ENCODE assay signal across 19 cellular contexts in the genomic region with DNA sequence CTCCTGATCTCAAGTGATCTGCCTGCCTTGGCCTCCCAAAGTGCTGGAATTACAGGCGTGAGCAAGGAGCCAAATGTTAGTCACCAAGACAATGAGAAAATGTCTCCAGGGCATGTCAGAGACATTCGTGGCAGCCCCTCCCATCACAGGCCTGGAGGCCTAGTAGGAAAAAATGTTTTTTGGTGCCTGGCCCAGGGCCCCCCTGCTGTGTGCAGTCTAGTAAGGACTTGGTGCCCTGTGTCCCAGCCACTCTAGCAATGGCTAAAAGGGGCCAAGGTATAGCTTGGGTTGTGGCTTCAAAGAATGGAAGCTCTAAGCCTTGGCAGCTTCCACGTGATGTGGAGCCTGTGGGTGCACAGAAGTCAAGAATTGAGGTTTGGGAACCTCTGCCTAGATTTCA. TPM values are rescaled to one million over a fixed set of nuclear protein-coding genes. Genes with fewer than 3 reads are reported as not detected.
DNase-seq lines count a peak whose midpoint lies in the region; ATAC-seq, FAIRE-seq and TF ChIP-seq lines count a peak whose summit lies in the region.
"Had no signal": no experiment of that assay in that cellular context is flagged by ENCODE, and none has a peak within 500 bp of the region (broad histone marks: within the 10 kb centered on the region; RNA-seq: fewer than 3 reads in every experiment).

No MANE protein-coding gene starts in this region.

- no peak overlapping the region for H2BK20ac ChIP-seq in H1 (ENCODE audit: low read length)

- POLR2A ChIA-PET in HEK293 (lab: Yijun Ruan, JAX): no interaction called here
- POLR2A ChIA-PET in H1 (lab: Charles Lee; ENCODE audit: partially characterized antibody): no interaction called here

- H3K27ac ChIP-seq in HEK293 (ENCODE audit: extremely low read depth, low read depth, low read length) (no peak overlapping the region), H1 (ENCODE audit: low read depth, low read length) (no peak overlapping the region)
- H3K27ac ChIP-seq: BLaER1 treated with 17β-estradiol and CSF1 and Interleukin-3, amounts not matched to agents 10 nM and 100 nM; C4-2B had no signal

- DNase-seq in H1 (ENCODE audit: low read depth in 1 of 2, low spot score in 2 of 2) (no peak), MV-4-11 (lab: John Stamatoyannopoulos, UW) (no peak)
- DNase-seq in stimulated activated naive CD8-positive, alpha-beta T cell treated with anti-CD3 and anti-CD28 coated beads, Interleukin-15, Interleukin-2, amounts not matched to agents 100 U/mL and 50 U/mL, for 24 hours: no peak
- DNase-seq: 8988T; AML-193; Caco-2; Calu3; CD4-positive, alpha-beta T cell; CD8-positive, alpha-beta T cell; DMS79 treated with DMSO at 0.1 percent for 48 hours; GF-D8 had no signal

- no peak overlapping the region for H3K23ac ChIP-seq in H1 (ENCODE audit: insufficient read length)

- TF ChIP-seq CTCF in HEK293 (tag by site-specific recombination; IDR thresholded peaks at IDR 0.05) (no peak), H1 (IDR thresholded peaks at IDR 0.05; ENCODE audit: control extremely low read depth in 1 of 3, insufficient read depth in 1 of 3, low read depth in 1 of 3, low read length in 3 of 3) (no peak)

- H3K79me1 ChIP-seq in H1 (ENCODE audit: low read depth, low read length): no peaks in the 10 kb centered on the region

- CTCF ChIA-PET in HEK293 (lab: Yijun Ruan, JAX) (interaction anchor here (0.7 kb wide), 1 partner anchor 76 kb away, joined by 3 read pairs; no protein-coding TSS in a partner anchor), H1 (lab: Charles Lee; ENCODE audit: partially characterized antibody) (no interaction called here)

- ATAC-seq in stimulated activated naive CD8-positive, alpha-beta T cell treated with anti-CD3 and anti-CD28 coated beads, Interleukin-15, Interleukin-2, amounts not matched to agents 100 U/mL and 50 U/mL, for 24 hours: no peak
- ATAC-seq in HG03571 (IDR thresholded peaks at IDR 0.05; ENCODE audit: unreplicated experiment): no peak
- ATAC-seq: CD8-positive, alpha-beta T cell had no signal

- no peak for FAIRE-seq in H1 (lab: Jason Lieb, UNC)
- FAIRE-seq: A204.1, G401.6, GM12891, GM19239 had no signal

- H2BK120ac ChIP-seq in H1 (replicated peaks; ENCODE audit: low read depth, low read length): no peak overlapping the region

- H3K4me1 ChIP-seq in HEK293 (ENCODE audit: control insufficient read depth, insufficient read depth, low read length) (no peaks in the 10 kb centered on the region), H1 (replicated peaks in 1 of 4; ENCODE audit: control insufficient read depth in 3 of 4, insufficient read depth in 4 of 4, low read length in 3 of 4) (no peaks in the 10 kb centered on the region)
- H3K4me1 ChIP-seq: BLaER1 treated with 17β-estradiol and CSF1 and Interleukin-3, amounts not matched to agents 10 nM and 100 nM; Caco-2 had no signal

- H4K20me1 ChIP-seq in H1 (replicated peaks in 1 of 2; ENCODE audit: control insufficient read depth in 1 of 2, insufficient read depth in 2 of 2, low read length in 2 of 2): peaks cover 0 to 2% of the 10 kb centered on the region in 2 experiments
- H4K20me1 ChIP-seq: BLaER1 treated with 17β-estradiol and CSF1 and Interleukin-3, amounts not matched to agents 10 nM and 100 nM had no signal

- TF ChIP-seq POLR2A in H1 (IDR thresholded peaks at IDR 0.05; ENCODE audit: control extremely low read depth in 1 of 2, low read depth in 2 of 2, low read length in 2 of 2): no peak

- H3K4ac ChIP-seq in H1 (replicated peaks; ENCODE audit: insufficient read length, low read depth, low read length): no peak overlapping the region

- H2BK15ac ChIP-seq in H1 (ENCODE audit: low read length): no peak overlapping the region

- no peak overlapping the region for H3K4me2 ChIP-seq in H1 (ENCODE audit: insufficient read depth in 1 of 2, low read depth in 2 of 2, low read length in 2 of 2)
- H3K4me2 ChIP-seq: BLaER1 treated with 17β-estradiol and CSF1 and Interleukin-3, amounts not matched to agents 10 nM and 100 nM had no signal

- no peak overlapping the region for H2AFZ ChIP-seq in H1 (ENCODE audit: low read length)

- no peak overlapping the region for H3K56ac ChIP-seq in H1 (replicated peaks; ENCODE audit: insufficient read length, low read depth, low read length)

- no peak for TF ChIP-seq EP300 in H1 (IDR thresholded peaks at IDR 0.05; ENCODE audit: borderline replicate concordance in 1 of 2, low read depth in 2 of 2, low read length in 2 of 2)

- H3K14ac ChIP-seq in H1 (ENCODE audit: insufficient read length): no peak overlapping the region

- H2BK12ac ChIP-seq in H1 (ENCODE audit: low read depth, low read length): no peak overlapping the region

- H3K79me2 ChIP-seq in H1 (ENCODE audit: control insufficient read depth in 1 of 2, insufficient read depth in 2 of 2, low read length in 2 of 2): no peaks in the 10 kb centered on the region

- H3K9ac ChIP-seq in H1 (replicated peaks in 1 of 4; ENCODE audit: extremely low read depth in 1 of 4, low read depth in 3 of 4, low read length in 3 of 4): no peak overlapping the region
- H3K9ac ChIP-seq: BLaER1 treated with 17β-estradiol and CSF1 and Interleukin-3, amounts not matched to agents 10 nM and 100 nM had no signal

- no peak overlapping the region for H3K18ac ChIP-seq in H1 (ENCODE audit: extremely low read depth, low read length)

- no peak overlapping the region for H2AK5ac ChIP-seq in H1 (ENCODE audit: low read depth, low read length)

- H3K36me3 ChIP-seq in HEK293 (ENCODE audit: control insufficient read depth in 2 of 2, insufficient read depth in 1 of 2, low read length in 2 of 2) (no peaks in the 10 kb centered on the region), H1 (ENCODE audit: control insufficient read depth in 2 of 4, insufficient read depth in 4 of 4, low read length in 3 of 4) (no peaks in the 10 kb centered on the region)

- WGBS in H1 (ENCODE audit: extremely low coverage in 1 of 2, insufficient coverage in 1 of 2, insufficient read length in 1 of 2, insufficient replicate concordance in 2 of 2, low coverage in 1 of 2, low lambda C conversion rate in 2 of 2, missing lambda C conversion rate in 1 of 2), 2 experiments: 88% methylated on average over 3 of the region's 3 CpGs; no CpG with 5 or more reads in 1 of the 2 experiments

- no peaks in the 10 kb centered on the region for H3K27me3 ChIP-seq in H1 (replicated peaks in 1 of 4; ENCODE audit: control insufficient read depth in 3 of 4, extremely low read depth in 1 of 4, insufficient read depth in 3 of 4, low read length in 3 of 4)
- H3K27me3 ChIP-seq: BLaER1 treated with 17β-estradiol and CSF1 and Interleukin-3, amounts not matched to agents 10 nM and 100 nM had no signal

- no peak for TF ChIP-seq RAD21 in H1 (IDR thresholded peaks at IDR 0.05 in 1 of 2, conservative IDR thresholded peaks at IDR 0.05 in 1 of 2; ENCODE audit: low read depth in 2 of 2, low read length in 2 of 2)

- no peak overlapping the region for H4K5ac ChIP-seq in H1 (ENCODE audit: insufficient read length, low read depth, low read length)

- H3K9me3 ChIP-seq in HEK293 (ENCODE audit: control insufficient read depth, insufficient read depth, low read depth, low read length) (no peaks in the 10 kb centered on the region), H1 (ENCODE audit: insufficient read depth in 2 of 2, low read depth in 1 of 2, low read length in 1 of 2) (peaks cover 15 to 17% of the 10 kb centered on the region in 2 experiments)
- H3K9me3 ChIP-seq: Caco-2 had no signal

- H3K4me3 ChIP-seq in HEK293 (ENCODE audit: low read depth, low read length) (no peak overlapping the region), H1 (ENCODE audit: extremely low read depth in 1 of 4, insufficient read depth in 2 of 4, low read depth in 3 of 4, low read length in 4 of 4) (no peak overlapping the region)
- H3K4me3 ChIP-seq: BLaER1 treated with 17β-estradiol and CSF1 and Interleukin-3, amounts not matched to agents 10 nM and 100 nM had no signal

- no peak overlapping the region for H4K91ac ChIP-seq in H1 (replicated peaks; ENCODE audit: insufficient read length, low read length)

- H4K8ac ChIP-seq in H1 (ENCODE audit: extremely low read depth, insufficient read depth, low read length): no peak overlapping the region; the same call in 1 of the 2 replicates

- no peak overlapping the region for H2BK5ac ChIP-seq in H1 (ENCODE audit: low read depth, low read length)

- H3K23me2 ChIP-seq in H1 (ENCODE audit: low read depth, low read length): no peaks in the 10 kb centered on the region

RNA-seq across cellular contexts. Expression of gene TXNL4A, which starts 12.5 kb away (rescaled TPM):
- 160 and 169 TPM in 2 replicates for total RNA-seq in H1 (2021; fragmentation: NEBNext Ultra II Directional; extraction: Animal tissue kit (Norgen Biotek cat#: 25700))
- polyA plus RNA-seq in H1 (2011; rRNA removed): 181 and 197 TPM in 2 replicates
- 144 TPM for polyA plus RNA-seq in H1 (2011; cell fraction: cytosol; rRNA removed)
- polyA plus RNA-seq in H1 (2011; cell fraction: nucleus; rRNA removed): 89.2 TPM
- polyA plus RNA-seq in H1 (2012, experiment 1 of 2): 150 to 155 TPM (median 153 TPM) in 4 replicates
- polyA plus RNA-seq in H1 (2012, experiment 2 of 2): 187 TPM
- polyA plus RNA-seq in H1 (2013, experiment 1 of 2): 133 TPM
- 141 TPM for polyA plus RNA-seq in H1 (2013, experiment 2 of 2)
- 35.3 and 42.5 TPM in 2 replicates for polyA minus RNA-seq in H1 (2011; rRNA and poly(A)+ RNA removed)
- polyA minus RNA-seq in H1 (2011; cell fraction: cytosol; rRNA and poly(A)+ RNA removed): 59.7 TPM
- 33.6 TPM for polyA minus RNA-seq in H1 (2011; cell fraction: nucleus; rRNA and poly(A)+ RNA removed)

RNA-seq across cellular contexts. Expression of gene RBFA, which starts 33.4 kb away (rescaled TPM):
- total RNA-seq in H1 (2021; fragmentation: NEBNext Ultra II Directional; extraction: Animal tissue kit (Norgen Biotek cat#: 25700)): 27.6 and 29.5 TPM in 2 replicates
- 18.5 and 19.2 TPM in 2 replicates for polyA plus RNA-seq in H1 (2011; rRNA removed)
- polyA plus RNA-seq in H1 (2011; cell fraction: cytosol; rRNA removed): 24.9 TPM
- polyA plus RNA-seq in H1 (2011; cell fraction: nucleus; rRNA removed): 27.0 TPM
- 27.3 to 30.1 TPM (median 28.5 TPM) in 4 replicates for polyA plus RNA-seq in H1 (2012, experiment 1 of 2)
- 20.0 TPM for polyA plus RNA-seq in H1 (2012, experiment 2 of 2)
- 21.2 TPM for polyA plus RNA-seq in H1 (2013, experiment 1 of 2)
- 20.0 TPM for polyA plus RNA-seq in H1 (2013, experiment 2 of 2)
- 19.3 and 19.9 TPM in 2 replicates for polyA minus RNA-seq in H1 (2011; rRNA and poly(A)+ RNA removed)
- polyA minus RNA-seq in H1 (2011; cell fraction: cytosol; rRNA and poly(A)+ RNA removed): 7.3 TPM
- polyA minus RNA-seq in H1 (2011; cell fraction: nucleus; rRNA and poly(A)+ RNA removed): 37.4 TPM

RNA-seq across cellular contexts. Expression of gene HSBP1L1, which starts 36.4 kb away (rescaled TPM):
- 0.69 and 1.0 TPM in 2 replicates for total RNA-seq in H1 (2021; fragmentation: NEBNext Ultra II Directional; extraction: Animal tissue kit (Norgen Biotek cat#: 25700))
- polyA plus RNA-seq in H1 (2011; rRNA removed): 1.3 and 1.4 TPM in 2 replicates
- 1.8 TPM for polyA plus RNA-seq in H1 (2011; cell fraction: cytosol; rRNA removed)
- 1.5 TPM for polyA plus RNA-seq in H1 (2011; cell fraction: nucleus; rRNA removed)
- polyA plus RNA-seq in H1 (2012, experiment 1 of 2): 2.7 to 4.2 TPM (median 4.0 TPM) in 4 replicates
- polyA plus RNA-seq in H1 (2012, experiment 2 of 2): 1.6 TPM
- polyA plus RNA-seq in H1 (2013, experiment 1 of 2): 1.1 TPM
- 1.3 TPM for polyA plus RNA-seq in H1 (2013, experiment 2 of 2)
- 0.20 and 0.47 TPM in 2 replicates for polyA minus RNA-seq in H1 (2011; rRNA and poly(A)+ RNA removed)
- not detected for polyA minus RNA-seq in H1 (2011; cell fraction: cytosol; rRNA and poly(A)+ RNA removed)
- polyA minus RNA-seq in H1 (2011; cell fraction: nucleus; rRNA and poly(A)+ RNA removed): 1.00 TPM

RNA-seq across cellular contexts. Expression of gene SLC66A2, which starts 49.4 kb away (rescaled TPM):
- 11.6 and 15.0 TPM in 2 replicates for total RNA-seq in H1 (2021; fragmentation: NEBNext Ultra II Directional; extraction: Animal tissue kit (Norgen Biotek cat#: 25700))
- polyA plus RNA-seq in H1 (2011; rRNA removed): 18.9 and 27.7 TPM in 2 replicates
- polyA plus RNA-seq in H1 (2011; cell fraction: cytosol; rRNA removed): 19.7 TPM
- polyA plus RNA-seq in H1 (2011; cell fraction: nucleus; rRNA removed): 43.4 TPM
- 12.3 to 18.5 TPM (median 17.5 TPM) in 4 replicates for polyA plus RNA-seq in H1 (2012, experiment 1 of 2)
- polyA plus RNA-seq in H1 (2012, experiment 2 of 2): 14.0 TPM
- polyA plus RNA-seq in H1 (2013, experiment 1 of 2): 8.8 TPM
- polyA plus RNA-seq in H1 (2013, experiment 2 of 2): 9.4 TPM
- polyA minus RNA-seq in H1 (2011; rRNA and poly(A)+ RNA removed): 6.2 and 9.1 TPM in 2 replicates
- 9.5 TPM for polyA minus RNA-seq in H1 (2011; cell fraction: cytosol; rRNA and poly(A)+ RNA removed)
- 12.7 TPM for polyA minus RNA-seq in H1 (2011; cell fraction: nucleus; rRNA and poly(A)+ RNA removed)
